10 cellular contexts compared by ENCODE assay signal in the genomic region with DNA sequence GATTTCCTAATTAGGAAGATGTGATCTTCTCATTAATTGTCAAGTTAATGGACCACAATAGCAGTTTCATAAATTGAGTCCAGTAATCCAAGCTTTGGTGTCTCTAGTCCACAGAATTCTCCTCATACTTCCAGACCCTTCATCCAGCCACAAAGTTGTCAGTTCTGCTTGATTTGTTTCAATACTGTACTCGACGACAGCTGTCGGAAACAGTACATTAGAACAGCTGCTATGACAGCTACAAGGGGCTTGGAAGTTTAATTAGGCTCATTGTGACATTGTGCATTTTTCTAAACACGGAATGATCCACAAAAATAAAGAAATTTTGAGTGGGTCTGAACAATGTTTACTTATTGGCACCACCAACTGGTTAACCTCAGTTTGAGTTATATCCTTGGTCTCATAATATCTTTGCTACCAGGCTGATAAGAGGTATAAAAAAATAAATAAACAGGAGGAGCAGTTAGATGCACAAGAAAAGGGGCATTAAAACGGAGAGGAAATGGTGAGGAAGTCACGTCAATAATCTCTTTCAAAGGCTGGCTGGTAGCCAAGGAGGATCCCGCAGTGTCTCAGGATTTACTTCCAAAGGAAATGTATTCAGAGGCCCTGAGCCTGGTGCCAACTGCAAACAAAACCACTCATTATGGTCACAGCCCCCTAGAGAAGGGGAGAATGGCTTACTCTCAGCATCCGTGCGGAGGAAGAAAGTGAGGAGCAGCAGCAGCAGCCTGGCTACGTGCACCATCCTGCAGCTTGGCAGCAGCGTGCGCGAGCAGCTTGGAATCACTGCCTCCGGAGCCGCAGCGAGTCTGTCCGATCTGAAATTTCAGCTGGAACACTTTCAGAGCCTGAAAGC.
DNase-seq lines count a peak whose midpoint lies in the region; ATAC-seq, FAIRE-seq and TF ChIP-seq lines count a peak whose summit lies in the region.
"Had no signal": no experiment of that assay in that cellular context is flagged by ENCODE, and none has a peak within 500 bp of the region (broad histone marks: within the 10 kb centered on the region; RNA-seq: fewer than 3 reads in every experiment).

No MANE protein-coding gene starts in this region.

- TF ChIP-seq CTCF in colonic mucosa (IDR thresholded peaks at IDR 0.05) = no peak

- H3K9me3 Mint-ChIP-seq in CD4-positive, alpha-beta memory T cell = no peaks in the 10 kb centered on the region

- FAIRE-seq in urothelium cell line (lab: Jason Lieb, UNC) = no peak

- DNase-seq in Right ventricle myocardium inferior (ENCODE audit: missing footprints) = no peak
- DNase-seq in cardiac septum (ENCODE audit: low spot score) = no peak
- DNase-seq in dermis blood vessel endothelial cell = peak; percentile 67
- DNase-seq in medulla oblongata (ENCODE audit: extremely low spot score) = peak; percentile 69
- DNase-seq in urothelium cell line (ENCODE audit: low spot score) = peak; percentile 5
- no peak for DNase-seq in CD4-positive, alpha-beta memory T cell
- no peak for DNase-seq in colonic mucosa
- DNase-seq in T-helper 2 cell = no peak

- no peak overlapping the region for H3K27ac ChIP-seq in CD4-positive, alpha-beta memory T cell (ENCODE audit: low read depth, low read length)
- H3K27ac ChIP-seq in colonic mucosa = no peak overlapping the region
- H3K27ac ChIP-seq: epithelial cell of prostate, SJSA1 had no signal

- H3K4me3 ChIP-seq in CD4-positive, alpha-beta memory T cell (ENCODE audit: low read length in 2 of 2) = no peak overlapping the region
- no peak overlapping the region for H3K4me3 ChIP-seq in colonic mucosa
- H3K4me3 ChIP-seq: SJSA1 had no signal

- H3K27ac Mint-ChIP-seq in CD4-positive, alpha-beta memory T cell = no peak overlapping the region

- H3K4me1 ChIP-seq in CD4-positive, alpha-beta memory T cell (ENCODE audit: insufficient read depth, low read length) = no peaks in the 10 kb centered on the region
- H3K4me1 ChIP-seq in colonic mucosa = no peaks in the 10 kb centered on the region
- H3K4me1 ChIP-seq: SJSA1 had no signal

- intact Hi-C loops in Right ventricle myocardium inferior (cut with DNase I) (no loop called here), cardiac septum (cut with DNase I) (no loop called here), colonic mucosa (cut with DNase I) (no loop called here)
- intact Hi-C loops in CD4-positive, alpha-beta memory T cell (cut with micrococcal nuclease) = no loop called here

- ATAC-seq in Right ventricle myocardium inferior = peak; percentile 83

- peaks cover 4 to 5% of the 10 kb centered on the region in 2 donors for H3K27me3 Mint-ChIP-seq in CD4-positive, alpha-beta memory T cell

- POLR2A ChIA-PET in CD4-positive, alpha-beta memory T cell (lab: Charles Lee; ENCODE audit: partially characterized antibody) = no interaction called here

- no peaks in the 10 kb centered on the region for H3K36me3 ChIP-seq in CD4-positive, alpha-beta memory T cell (ENCODE audit: insufficient read depth, low read length)
- no peaks in the 10 kb centered on the region for H3K36me3 ChIP-seq in colonic mucosa
- H3K36me3 ChIP-seq: SJSA1 had no signal

- H3K27me3 ChIP-seq in CD4-positive, alpha-beta memory T cell (ENCODE audit: insufficient read depth, low read length) = no peaks in the 10 kb centered on the region
- no peaks in the 10 kb centered on the region for H3K27me3 ChIP-seq in colonic mucosa
- H3K27me3 ChIP-seq: SJSA1 had no signal

- no peak overlapping the region for H3K4me3 Mint-ChIP-seq in CD4-positive, alpha-beta memory T cell

- CTCF ChIA-PET in CD4-positive, alpha-beta memory T cell (lab: Charles Lee; ENCODE audit: partially characterized antibody) = no interaction called here

- H3K9me3 ChIP-seq in CD4-positive, alpha-beta memory T cell (ENCODE audit: control insufficient read depth in 1 of 2, low read length in 2 of 2) = no peaks in the 10 kb centered on the region
- no peaks in the 10 kb centered on the region for H3K9me3 ChIP-seq in colonic mucosa
- H3K9me3 ChIP-seq: SJSA1 had no signal

- no peaks in the 10 kb centered on the region for H3K36me3 Mint-ChIP-seq in CD4-positive, alpha-beta memory T cell

- no peaks in the 10 kb centered on the region for H3K4me1 Mint-ChIP-seq in CD4-positive, alpha-beta memory T cell

- no peak overlapping the region for H3K9ac ChIP-seq in colonic mucosa (ENCODE audit: low read depth in 2 of 2, low read length in 2 of 2)

Comparison
In these comparisons a context has a peak if more than half of its experiments do, and no peak if none do; other contexts are left out.
1. DNase-seq: peak in dermis blood vessel endothelial cell (single experiment), medulla oblongata (single experiment) and urothelium cell line (single experiment); none in Right ventricle myocardium inferior (single experiment), cardiac septum (single experiment), CD4-positive, alpha-beta memory T cell (0 of 5), colonic mucosa (single experiment) and T-helper 2 cell (0 of 5).